Comparison of ENCODE assay signal across 20 cellular contexts in the genomic region with DNA sequence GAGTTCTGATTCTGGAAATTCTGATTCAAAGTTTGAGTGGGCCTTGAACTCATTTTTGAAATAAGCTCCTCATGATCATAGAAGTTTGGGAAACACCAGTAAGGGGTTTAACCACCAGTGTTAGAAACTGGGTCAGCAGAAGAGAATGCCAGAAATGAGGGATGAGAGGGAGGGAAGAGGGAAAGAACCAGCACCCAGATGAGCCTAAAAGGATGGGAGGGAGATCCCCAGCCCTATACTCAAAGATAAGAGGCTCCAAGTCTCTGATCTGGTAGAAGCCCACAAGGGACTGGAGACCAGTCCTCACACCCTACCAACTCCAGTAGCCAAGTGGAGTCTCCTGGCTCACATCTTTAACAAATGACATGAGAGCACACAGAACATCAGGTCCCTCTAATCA.
"Had no signal": no experiment of that assay in that cellular context is flagged by ENCODE, and none has a peak within 500 bp of the region (broad histone marks: within the 10 kb centered on the region; RNA-seq: fewer than 3 reads in every experiment).

No MANE protein-coding gene starts in this region.

- H3K27ac Mint-ChIP-seq: naive thymus-derived CD4-positive, alpha-beta T cell; natural killer cell treated with Interleukin-12 subunit alpha and Interleukin-12 subunit beta and Interleukin-15 and Interleukin-18, amount 100 ng/mL, for 72 hours; progenitor cell of endocrine pancreas; stimulated activated naive B cell treated with anti-CD40 and anti-IgM and Interleukin-4, amounts not matched to agents 10 μg/mL and 1 μg/mL and 100 μg/mL, for 72 hours had no signal

- ATAC-seq: mucosa of descending colon; naive thymus-derived CD4-positive, alpha-beta T cell; natural killer cell treated with Interleukin-12 subunit alpha and Interleukin-12 subunit beta and Interleukin-15 and Interleukin-18, amount 100 ng/mL, for 72 hours; right lobe of liver; stimulated activated naive B cell treated with anti-CD40 and anti-IgM and Interleukin-4, amounts not matched to agents 10 μg/mL and 1 μg/mL and 100 μg/mL, for 72 hours; stimulated activated naive CD8-positive, alpha-beta T cell treated with anti-CD3 and anti-CD28 coated beads, Interleukin-15, Interleukin-2, amounts not matched to agents 100 U/mL and 50 U/mL, for 24 hours had no signal

- H3K4me3 Mint-ChIP-seq: naive thymus-derived CD4-positive, alpha-beta T cell; natural killer cell treated with Interleukin-12 subunit alpha and Interleukin-12 subunit beta and Interleukin-15 and Interleukin-18, amount 100 ng/mL, for 72 hours; stimulated activated naive B cell treated with anti-CD40 and anti-IgM and Interleukin-4, amounts not matched to agents 10 μg/mL and 1 μg/mL and 100 μg/mL, for 72 hours had no signal

- H3K4me1 Mint-ChIP-seq: naive thymus-derived CD4-positive, alpha-beta T cell; stimulated activated naive B cell treated with anti-CD40 and anti-IgM and Interleukin-4, amounts not matched to agents 10 μg/mL and 1 μg/mL and 100 μg/mL, for 72 hours had no signal

- H3K36me3 Mint-ChIP-seq: naive thymus-derived CD4-positive, alpha-beta T cell; natural killer cell treated with Interleukin-12 subunit alpha and Interleukin-12 subunit beta and Interleukin-15 and Interleukin-18, amount 100 ng/mL, for 72 hours; stimulated activated naive B cell treated with anti-CD40 and anti-IgM and Interleukin-4, amounts not matched to agents 10 μg/mL and 1 μg/mL and 100 μg/mL, for 72 hours had no signal

- H3K27me3 Mint-ChIP-seq: naive thymus-derived CD4-positive, alpha-beta T cell; natural killer cell treated with Interleukin-12 subunit alpha and Interleukin-12 subunit beta and Interleukin-15 and Interleukin-18, amount 100 ng/mL, for 72 hours; progenitor cell of endocrine pancreas had no signal

- DNase-seq: islet precursor cell; left ventricle myocardium inferior; midbrain; mucosa of descending colon; naive thymus-derived CD4-positive, alpha-beta T cell; ovary; right lobe of liver; stimulated activated CD4-positive, alpha-beta T cell treated with anti-CD3 and anti-CD28 coated beads, Interleukin-1b, Interleukin-23, amount 100 ng/mL, for 48 hours; stimulated activated CD4-positive, alpha-beta T cell treated with anti-CD3 and anti-CD28 coated beads, Interleukin-2, amount 100 ng/mL, for 48 hours; stimulated activated CD4-positive, alpha-beta T cell treated with anti-CD3 and anti-CD28 coated beads, Interleukin-4, amount 100 ng/mL, for 4 hours; stimulated activated CD8-positive, alpha-beta memory T cell treated with anti-CD3 and anti-CD28 coated beads, Interleukin-4, amount 100 ng/mL, for 48 hours; stimulated activated naive B cell treated with anti-CD40 and anti-IgM and Interleukin-4, amounts not matched to agents 10 μg/mL and 1 μg/mL and 100 μg/mL, for 72 hours; stimulated activated naive CD8-positive, alpha-beta T cell treated with anti-CD3 and anti-CD28 coated beads, Interleukin-15, Interleukin-2, amounts not matched to agents 100 U/mL and 50 U/mL, for 24 hours; stomach; testis; thyroid gland; transverse colon; upper lobe of left lung had no signal
